Comparison of ENCODE assay signal across 1 cellular context in the genomic region with DNA sequence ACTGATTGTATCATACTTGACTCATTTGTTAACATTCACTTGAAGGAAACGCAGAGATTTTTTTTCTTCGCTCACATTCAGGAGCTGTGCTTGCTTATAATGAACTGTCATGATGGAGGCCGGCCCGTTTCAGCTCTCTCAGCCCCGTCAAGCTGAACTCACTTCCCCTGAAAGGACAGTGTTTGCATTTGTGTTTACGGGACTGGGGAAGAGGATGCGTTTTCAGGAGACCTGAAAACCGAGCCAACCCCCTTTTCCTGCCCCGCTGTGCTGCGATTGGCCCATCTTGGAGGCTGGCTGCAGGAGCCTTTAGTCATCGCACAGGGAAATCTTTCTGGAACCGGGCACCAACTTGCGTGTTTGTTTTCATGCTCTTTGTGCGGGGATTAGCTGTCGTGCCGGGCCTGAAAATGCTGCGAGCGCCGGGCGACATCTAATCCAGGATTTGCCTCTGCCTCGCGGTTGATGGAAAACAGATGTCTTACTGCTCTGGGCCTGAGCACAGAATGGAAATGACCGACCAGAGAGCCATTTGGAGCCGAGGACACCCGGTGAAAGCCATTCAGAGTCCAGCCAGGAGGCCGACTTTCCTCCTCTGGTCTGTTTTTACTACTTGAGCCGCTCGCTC.
TF ChIP-seq lines count a peak whose summit lies in the region.

No MANE protein-coding gene starts in this region.

TF ChIP-seq in GM12878, 131 proteins besides CTCF, POLR2A, EP300 and RAD21 (continued from another document):
- TF ChIP-seq, protein P1, sequence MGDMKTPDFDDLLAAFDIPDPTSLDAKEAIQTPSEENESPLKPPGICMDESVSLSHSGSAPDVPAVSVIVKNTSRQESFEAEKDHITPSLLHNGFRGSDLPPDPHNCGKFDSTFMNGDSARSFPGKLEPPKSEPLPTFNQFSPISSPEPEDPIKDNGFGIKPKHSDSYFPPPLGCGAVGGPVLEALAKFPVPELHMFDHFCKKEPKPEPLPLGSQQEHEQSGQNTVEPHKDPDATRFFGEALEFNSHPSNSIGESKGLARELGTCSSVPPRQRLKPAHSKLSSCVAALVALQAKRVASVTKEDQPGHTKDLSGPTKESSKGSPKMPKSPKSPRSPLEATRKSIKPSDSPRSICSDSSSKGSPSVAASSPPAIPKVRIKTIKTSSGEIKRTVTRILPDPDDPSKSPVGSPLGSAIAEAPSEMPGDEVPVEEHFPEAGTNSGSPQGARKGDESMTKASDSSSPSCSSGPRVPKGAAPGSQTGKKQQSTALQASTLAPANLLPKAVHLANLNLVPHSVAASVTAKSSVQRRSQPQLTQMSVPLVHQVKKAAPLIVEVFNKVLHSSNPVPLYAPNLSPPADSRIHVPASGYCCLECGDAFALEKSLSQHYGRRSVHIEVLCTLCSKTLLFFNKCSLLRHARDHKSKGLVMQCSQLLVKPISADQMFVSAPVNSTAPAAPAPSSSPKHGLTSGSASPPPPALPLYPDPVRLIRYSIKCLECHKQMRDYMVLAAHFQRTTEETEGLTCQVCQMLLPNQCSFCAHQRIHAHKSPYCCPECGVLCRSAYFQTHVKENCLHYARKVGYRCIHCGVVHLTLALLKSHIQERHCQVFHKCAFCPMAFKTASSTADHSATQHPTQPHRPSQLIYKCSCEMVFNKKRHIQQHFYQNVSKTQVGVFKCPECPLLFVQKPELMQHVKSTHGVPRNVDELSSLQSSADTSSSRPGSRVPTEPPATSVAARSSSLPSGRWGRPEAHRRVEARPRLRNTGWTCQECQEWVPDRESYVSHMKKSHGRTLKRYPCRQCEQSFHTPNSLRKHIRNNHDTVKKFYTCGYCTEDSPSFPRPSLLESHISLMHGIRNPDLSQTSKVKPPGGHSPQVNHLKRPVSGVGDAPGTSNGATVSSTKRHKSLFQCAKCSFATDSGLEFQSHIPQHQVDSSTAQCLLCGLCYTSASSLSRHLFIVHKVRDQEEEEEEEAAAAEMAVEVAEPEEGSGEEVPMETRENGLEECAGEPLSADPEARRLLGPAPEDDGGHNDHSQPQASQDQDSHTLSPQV (IDR thresholded peaks at IDR 0.05) = no peak
- no peak for TF ChIP-seq ETV6 (conservative IDR thresholded peaks at IDR 0.05 in 1 of 2, IDR thresholded peaks at IDR 0.05 in 1 of 2; ENCODE audit: borderline replicate concordance in 1 of 2, low read depth in 1 of 2)
- no peak for TF ChIP-seq CHD2 (IDR thresholded peaks at IDR 0.05; ENCODE audit: borderline replicate concordance, low read depth, low read length)
- no peak for TF ChIP-seq MYC (IDR thresholded peaks at IDR 0.05; ENCODE audit: insufficient read depth, insufficient read length, insufficient replicate concordance, low read length, severe bottlenecking)
- TF ChIP-seq, protein P2, sequence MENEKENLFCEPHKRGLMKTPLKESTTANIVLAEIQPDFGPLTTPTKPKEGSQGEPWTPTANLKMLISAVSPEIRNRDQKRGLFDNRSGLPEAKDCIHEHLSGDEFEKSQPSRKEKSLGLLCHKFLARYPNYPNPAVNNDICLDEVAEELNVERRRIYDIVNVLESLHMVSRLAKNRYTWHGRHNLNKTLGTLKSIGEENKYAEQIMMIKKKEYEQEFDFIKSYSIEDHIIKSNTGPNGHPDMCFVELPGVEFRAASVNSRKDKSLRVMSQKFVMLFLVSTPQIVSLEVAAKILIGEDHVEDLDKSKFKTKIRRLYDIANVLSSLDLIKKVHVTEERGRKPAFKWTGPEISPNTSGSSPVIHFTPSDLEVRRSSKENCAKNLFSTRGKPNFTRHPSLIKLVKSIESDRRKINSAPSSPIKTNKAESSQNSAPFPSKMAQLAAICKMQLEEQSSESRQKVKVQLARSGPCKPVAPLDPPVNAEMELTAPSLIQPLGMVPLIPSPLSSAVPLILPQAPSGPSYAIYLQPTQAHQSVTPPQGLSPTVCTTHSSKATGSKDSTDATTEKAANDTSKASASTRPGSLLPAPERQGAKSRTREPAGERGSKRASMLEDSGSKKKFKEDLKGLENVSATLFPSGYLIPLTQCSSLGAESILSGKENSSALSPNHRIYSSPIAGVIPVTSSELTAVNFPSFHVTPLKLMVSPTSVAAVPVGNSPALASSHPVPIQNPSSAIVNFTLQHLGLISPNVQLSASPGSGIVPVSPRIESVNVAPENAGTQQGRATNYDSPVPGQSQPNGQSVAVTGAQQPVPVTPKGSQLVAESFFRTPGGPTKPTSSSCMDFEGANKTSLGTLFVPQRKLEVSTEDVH (IDR thresholded peaks at IDR 0.05; ENCODE audit: low read depth, partially characterized antibody) = no peak
- no peak for TF ChIP-seq NRF1 (conservative IDR thresholded peaks at IDR 0.05; ENCODE audit: low read depth, low read length)
- no peak for TF ChIP-seq MTA3 (IDR thresholded peaks at IDR 0.05; ENCODE audit: borderline replicate concordance, low read length)
- TF ChIP-seq ZZZ3 (IDR thresholded peaks at IDR 0.05; ENCODE audit: control insufficient read depth, insufficient read length, low read depth) = no peak
- TF ChIP-seq SIN3A (IDR thresholded peaks at IDR 0.05; ENCODE audit: low read depth, low read length) = no peak
- no peak for TF ChIP-seq STAT1 (conservative IDR thresholded peaks at IDR 0.05)
- TF ChIP-seq EZH2 (IDR thresholded peaks at IDR 0.05; ENCODE audit: borderline replicate concordance, control insufficient read depth, low read depth, low read length) = no peak
- TF ChIP-seq, protein P3, sequence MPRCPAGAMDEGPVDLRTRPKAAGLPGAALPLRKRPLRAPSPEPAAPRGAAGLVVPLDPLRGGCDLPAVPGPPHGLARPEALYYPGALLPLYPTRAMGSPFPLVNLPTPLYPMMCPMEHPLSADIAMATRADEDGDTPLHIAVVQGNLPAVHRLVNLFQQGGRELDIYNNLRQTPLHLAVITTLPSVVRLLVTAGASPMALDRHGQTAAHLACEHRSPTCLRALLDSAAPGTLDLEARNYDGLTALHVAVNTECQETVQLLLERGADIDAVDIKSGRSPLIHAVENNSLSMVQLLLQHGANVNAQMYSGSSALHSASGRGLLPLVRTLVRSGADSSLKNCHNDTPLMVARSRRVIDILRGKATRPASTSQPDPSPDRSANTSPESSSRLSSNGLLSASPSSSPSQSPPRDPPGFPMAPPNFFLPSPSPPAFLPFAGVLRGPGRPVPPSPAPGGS (IDR thresholded peaks at IDR 0.05; ENCODE audit: borderline replicate concordance, insufficient read depth, low read depth, low read length, poor library complexity, severe bottlenecking) = no peak
- no peak for TF ChIP-seq CHD4 (IDR thresholded peaks at IDR 0.05)
- no peak for TF ChIP-seq RUNX3 (IDR thresholded peaks at IDR 0.05; ENCODE audit: low read length)
